23 cellular contexts compared by ENCODE assay signal in the genomic region with DNA sequence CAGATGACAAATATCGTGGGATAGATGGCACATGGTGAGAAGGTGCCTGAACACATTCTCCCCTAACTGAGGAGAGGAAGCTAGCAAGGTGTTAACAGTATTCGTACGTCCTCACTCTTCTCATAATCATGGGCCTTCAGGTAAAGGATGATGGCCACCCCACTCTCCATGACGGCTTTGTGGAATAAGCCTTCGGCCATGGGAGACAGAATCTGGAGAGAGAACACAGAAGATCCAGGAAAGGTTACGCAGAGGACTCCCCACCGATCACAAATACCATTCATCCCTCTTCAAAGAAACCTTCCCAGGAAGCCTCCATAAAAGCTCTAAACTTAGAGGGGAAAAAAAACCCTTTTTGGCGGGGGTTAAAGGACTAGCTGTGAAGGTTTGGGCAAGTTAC.
"Had no signal": no experiment of that assay in that cellular context is flagged by ENCODE, and none has a peak within 500 bp of the region (broad histone marks: within the 10 kb centered on the region; RNA-seq: fewer than 3 reads in every experiment).

No MANE protein-coding gene starts in this region.

- H3K4me3 ChIP-seq: heart right ventricle, hepatocyte, left lung, lower lobe of right lung, ovary, skin epidermis, tibial nerve, upper lobe of left lung, vagina had no signal

- DNase-seq: heart right ventricle; kidney; left colon; left lung; lower lobe of right lung; mammary epithelial cell; mesenchymal stem cell; naive thymus-derived CD8-positive, alpha-beta T cell; ovary; right cardiac atrium; stimulated activated CD4-positive, alpha-beta T cell treated with anti-CD3 and anti-CD28 coated beads, Interleukin-12 subunit alpha, Interleukin-12 subunit beta, amount 100 ng/mL, for 4 hours; stimulated activated CD4-positive, alpha-beta T cell treated with anti-CD3 and anti-CD28 coated beads, Interleukin-15, amount 100 ng/mL, for 24 hours; stimulated activated CD4-positive, alpha-beta T cell treated with anti-CD3 and anti-CD28 coated beads, Interleukin-4, amount 100 ng/mL, for 24 hours; stimulated activated naive CD4-positive, alpha-beta T cell treated with Interleukin-2 at 50 U/mL for 16 hours; stimulated activated naive CD8-positive, alpha-beta T cell treated with anti-CD3 and anti-CD28 coated beads, Interleukin-15, amount 100 ng/mL, for 72 hours; substantia nigra; upper lobe of left lung had no signal

- H3K4me1 ChIP-seq: heart right ventricle, left lung, lower lobe of right lung, tibial nerve, upper lobe of left lung, vagina had no signal

- H3K27me3 ChIP-seq: ovary, tibial nerve, upper lobe of left lung, vagina had no signal

- ATAC-seq: heart right ventricle; left colon; left lung; lower lobe of right lung; naive thymus-derived CD8-positive, alpha-beta T cell; right cardiac atrium; sciatic nerve; stimulated activated memory B cell treated with anti-CD40 and anti-IgM and Interleukin-4, amounts not matched to agents 10 μg/mL and 1 μg/mL and 100 μg/mL, for 72 hours; stimulated activated naive CD8-positive, alpha-beta T cell treated with anti-CD3 and anti-CD28 coated beads, Interleukin-15, amount 100 ng/mL, for 72 hours had no signal

- H3K9me3 ChIP-seq: heart right ventricle, left lung, lower lobe of right lung, ovary, tibial nerve, upper lobe of left lung, vagina had no signal

- H3K36me3 ChIP-seq: heart right ventricle, left lung, lower lobe of right lung, ovary, tibial nerve, upper lobe of left lung, vagina had no signal

- H3K27ac ChIP-seq: heart right ventricle, hepatocyte, left lung, lower lobe of right lung, ovary, skin epidermis, tibial nerve, upper lobe of left lung, vagina had no signal
